8 cellular contexts compared by ENCODE assay signal in the genomic region with DNA sequence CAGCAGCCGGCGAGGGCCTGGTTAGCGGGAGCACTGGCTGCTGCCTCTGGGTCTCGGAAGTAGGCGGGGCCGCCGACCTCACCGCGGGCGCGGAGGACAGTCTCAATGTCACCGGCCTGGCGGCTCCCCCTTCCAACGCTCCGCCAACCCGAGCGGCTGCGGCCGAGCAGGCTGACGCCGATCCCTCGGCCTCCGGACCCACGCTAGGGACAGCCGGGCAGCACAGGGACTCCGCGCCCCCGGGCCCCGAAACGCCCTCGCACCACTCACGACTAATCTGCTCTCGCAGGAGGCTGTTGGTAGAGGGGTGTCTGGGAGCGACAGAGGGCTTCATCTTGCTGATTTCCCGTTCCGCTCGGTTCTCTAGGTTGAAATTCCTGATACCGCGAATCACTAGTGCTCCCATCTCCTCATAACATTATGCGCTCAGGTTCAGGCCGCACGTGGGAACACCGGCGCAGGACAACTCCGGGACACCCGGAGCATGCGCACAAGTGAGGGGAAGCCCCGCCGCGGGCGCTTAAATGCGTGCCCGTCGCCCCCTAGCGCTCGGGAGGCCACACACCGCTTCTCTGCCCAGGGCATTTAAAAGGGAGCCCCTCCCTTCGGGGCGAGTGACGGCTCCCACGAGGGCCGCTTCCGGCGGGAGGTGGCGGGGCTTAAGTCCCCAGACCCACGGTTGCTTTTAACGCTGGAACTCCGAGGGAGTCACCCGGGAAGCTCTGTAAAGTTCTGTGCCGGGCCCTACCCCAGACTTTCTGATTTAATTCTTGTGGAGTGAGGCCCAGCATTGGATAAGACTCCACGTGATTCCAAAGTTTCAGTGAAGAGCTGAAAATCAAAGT. TPM values are rescaled to one million over a fixed set of nuclear protein-coding genes. Genes with fewer than 3 reads are reported as not detected.
DNase-seq lines count a peak whose midpoint lies in the region; ATAC-seq and TF ChIP-seq lines count a peak whose summit lies in the region.

A gene (minus strand): TSS at position 496 of the 845 bp plus-strand sequence. CDS start 90 bp downstream, at position 406.

- H3K27me3 ChIP-seq in OCI-LY3 (ENCODE audit: low read depth, low read length): no peaks in the 10 kb centered on the region

- H3K4me3 ChIP-seq in OCI-LY3 (ENCODE audit: low read length): peak within 1 kb of the TSS; percentile 93
- peak within 1 kb of the TSS; percentile 86 for H3K4me3 ChIP-seq in mucosa of descending colon

- ATAC-seq in GM21526 (IDR thresholded peaks at IDR 0.05; ENCODE audit: low FRiP score, unreplicated experiment) (peak; percentile 92), mucosa of descending colon (peak; percentile 99)

- no peaks in the 10 kb centered on the region; the same call in 1 of the 2 replicates for H4K20me1 ChIP-seq in OCI-LY3 (ENCODE audit: insufficient read depth, low read length)

- peak within 1 kb of the TSS; percentile 65 for H3K27ac ChIP-seq in OCI-LY3 (ENCODE audit: low read length)

- no peaks in the 10 kb centered on the region for H3K9me3 ChIP-seq in OCI-LY3 (ENCODE audit: insufficient read depth, low read length)
- H3K9me3 ChIP-seq in mucosa of descending colon: no peaks in the 10 kb centered on the region

- peaks cover 37% of the 10 kb centered on the region for H3K79me2 ChIP-seq in OCI-LY3 (ENCODE audit: low read length)

- peaks cover 16% of the 10 kb centered on the region for H3K4me1 ChIP-seq in OCI-LY3 (ENCODE audit: low read length)
- H3K4me1 ChIP-seq in mucosa of descending colon (ENCODE audit: low read depth): peaks cover 11% of the 10 kb centered on the region

- DNase-seq in DMS114 treated with DMSO at 0.1 percent for 48 hours (lab: John Stamatoyannopoulos, UW; ENCODE audit: unreplicated experiment) (peak; percentile 86), HuH-7.5 (ENCODE audit: low spot score) (peak; percentile 79), activated T-cell treated with anti-CD3 and anti-CD28 coated beads for 1 hour (ENCODE audit: low read depth) (peak; percentile 94), epidermal melanocyte (ENCODE audit: insufficient read length, low spot score) (peak; percentile 78), mucosa of descending colon (peak; percentile 98 to 99 (median 98))
- DNase-seq in stimulated activated CD8-positive, alpha-beta memory T cell treated with anti-CD3 and anti-CD28 coated beads, Interleukin-4, amount 100 ng/mL, for 24 hours (ENCODE audit: low read depth): peak; percentile 97

- TF ChIP-seq CTCF in OCI-LY3 (IDR thresholded peaks at IDR 0.05; ENCODE audit: low read depth, low read length) (peak; percentile 68), mucosa of descending colon (IDR thresholded peaks at IDR 0.05) (peak; percentile 96)

- H2AFZ ChIP-seq in OCI-LY3 (ENCODE audit: low read depth, low read length): peak within 1 kb of the TSS; percentile 85

- H3K4me2 ChIP-seq in OCI-LY3 (ENCODE audit: low read length): peak within 1 kb of the TSS; percentile 74

- intact Hi-C loops in mucosa of descending colon (cut with DNase I, micrococcal nuclease): loop anchor here in 1 of 2 donors (5.0 to 10.0 kb wide), 2 partner anchors 155 to 373 kb away; a partner anchor contains a TSS

- H3K36me3 ChIP-seq in OCI-LY3 (replicated peaks; ENCODE audit: low read depth, low read length): peaks cover 16% of the 10 kb centered on the region
- H3K36me3 ChIP-seq in mucosa of descending colon (ENCODE audit: low read depth): no peaks in the 10 kb centered on the region

- H3K9ac ChIP-seq in OCI-LY3 (ENCODE audit: low read length): peak within 1 kb of the TSS; percentile 84

RNA-seq across cellular contexts. Expression of the gene that starts here (rescaled TPM):
- total RNA-seq in mucosa of descending colon: 10 to 100 TPM; 34.1 to 39.7 (median 37.0) TPM

Comparison
In these comparisons a context has a peak if more than half of its experiments do, and no peak if none do; other contexts are left out.
1. Peak in every context shown above with its lines: DNase-seq, ATAC-seq, H3K4me3 ChIP-seq and H3K27ac ChIP-seq.